Comparison of ENCODE assay signal across 1 cellular context in the genomic region with DNA sequence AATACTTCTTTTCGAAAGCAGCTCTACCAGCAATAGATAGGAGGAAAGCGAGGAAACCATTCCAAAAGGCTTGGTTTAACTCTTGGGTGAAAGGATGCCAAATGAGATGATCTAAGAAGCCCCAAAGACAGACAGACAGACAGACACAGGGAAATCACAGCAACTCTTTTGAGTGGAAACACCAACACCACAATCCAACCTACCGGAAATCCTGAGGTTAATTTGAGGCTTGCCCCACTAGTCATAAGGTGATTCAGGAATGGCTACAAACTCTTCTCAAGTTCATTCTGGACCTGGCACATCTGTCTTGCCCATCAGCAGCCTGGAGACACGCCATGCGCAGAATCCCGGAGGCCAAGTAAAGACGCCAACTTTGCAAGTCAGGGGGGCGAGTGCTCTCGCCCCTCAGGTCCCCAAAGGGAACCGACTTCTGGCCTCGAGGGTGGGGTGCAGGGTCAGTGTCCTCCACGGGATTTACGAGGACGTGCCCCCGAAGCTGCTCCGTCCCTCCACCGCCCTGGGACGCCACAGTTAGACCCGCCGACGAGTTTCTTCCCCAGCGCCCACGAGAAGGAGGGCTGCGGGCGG.
TF ChIP-seq lines count a peak whose summit lies in the region.

No MANE protein-coding gene starts in this region.

TF ChIP-seq in GM23338, 12 proteins besides CTCF, POLR2A, EP300 and RAD21 (continued from another document):
- TF ChIP-seq, protein P1, sequence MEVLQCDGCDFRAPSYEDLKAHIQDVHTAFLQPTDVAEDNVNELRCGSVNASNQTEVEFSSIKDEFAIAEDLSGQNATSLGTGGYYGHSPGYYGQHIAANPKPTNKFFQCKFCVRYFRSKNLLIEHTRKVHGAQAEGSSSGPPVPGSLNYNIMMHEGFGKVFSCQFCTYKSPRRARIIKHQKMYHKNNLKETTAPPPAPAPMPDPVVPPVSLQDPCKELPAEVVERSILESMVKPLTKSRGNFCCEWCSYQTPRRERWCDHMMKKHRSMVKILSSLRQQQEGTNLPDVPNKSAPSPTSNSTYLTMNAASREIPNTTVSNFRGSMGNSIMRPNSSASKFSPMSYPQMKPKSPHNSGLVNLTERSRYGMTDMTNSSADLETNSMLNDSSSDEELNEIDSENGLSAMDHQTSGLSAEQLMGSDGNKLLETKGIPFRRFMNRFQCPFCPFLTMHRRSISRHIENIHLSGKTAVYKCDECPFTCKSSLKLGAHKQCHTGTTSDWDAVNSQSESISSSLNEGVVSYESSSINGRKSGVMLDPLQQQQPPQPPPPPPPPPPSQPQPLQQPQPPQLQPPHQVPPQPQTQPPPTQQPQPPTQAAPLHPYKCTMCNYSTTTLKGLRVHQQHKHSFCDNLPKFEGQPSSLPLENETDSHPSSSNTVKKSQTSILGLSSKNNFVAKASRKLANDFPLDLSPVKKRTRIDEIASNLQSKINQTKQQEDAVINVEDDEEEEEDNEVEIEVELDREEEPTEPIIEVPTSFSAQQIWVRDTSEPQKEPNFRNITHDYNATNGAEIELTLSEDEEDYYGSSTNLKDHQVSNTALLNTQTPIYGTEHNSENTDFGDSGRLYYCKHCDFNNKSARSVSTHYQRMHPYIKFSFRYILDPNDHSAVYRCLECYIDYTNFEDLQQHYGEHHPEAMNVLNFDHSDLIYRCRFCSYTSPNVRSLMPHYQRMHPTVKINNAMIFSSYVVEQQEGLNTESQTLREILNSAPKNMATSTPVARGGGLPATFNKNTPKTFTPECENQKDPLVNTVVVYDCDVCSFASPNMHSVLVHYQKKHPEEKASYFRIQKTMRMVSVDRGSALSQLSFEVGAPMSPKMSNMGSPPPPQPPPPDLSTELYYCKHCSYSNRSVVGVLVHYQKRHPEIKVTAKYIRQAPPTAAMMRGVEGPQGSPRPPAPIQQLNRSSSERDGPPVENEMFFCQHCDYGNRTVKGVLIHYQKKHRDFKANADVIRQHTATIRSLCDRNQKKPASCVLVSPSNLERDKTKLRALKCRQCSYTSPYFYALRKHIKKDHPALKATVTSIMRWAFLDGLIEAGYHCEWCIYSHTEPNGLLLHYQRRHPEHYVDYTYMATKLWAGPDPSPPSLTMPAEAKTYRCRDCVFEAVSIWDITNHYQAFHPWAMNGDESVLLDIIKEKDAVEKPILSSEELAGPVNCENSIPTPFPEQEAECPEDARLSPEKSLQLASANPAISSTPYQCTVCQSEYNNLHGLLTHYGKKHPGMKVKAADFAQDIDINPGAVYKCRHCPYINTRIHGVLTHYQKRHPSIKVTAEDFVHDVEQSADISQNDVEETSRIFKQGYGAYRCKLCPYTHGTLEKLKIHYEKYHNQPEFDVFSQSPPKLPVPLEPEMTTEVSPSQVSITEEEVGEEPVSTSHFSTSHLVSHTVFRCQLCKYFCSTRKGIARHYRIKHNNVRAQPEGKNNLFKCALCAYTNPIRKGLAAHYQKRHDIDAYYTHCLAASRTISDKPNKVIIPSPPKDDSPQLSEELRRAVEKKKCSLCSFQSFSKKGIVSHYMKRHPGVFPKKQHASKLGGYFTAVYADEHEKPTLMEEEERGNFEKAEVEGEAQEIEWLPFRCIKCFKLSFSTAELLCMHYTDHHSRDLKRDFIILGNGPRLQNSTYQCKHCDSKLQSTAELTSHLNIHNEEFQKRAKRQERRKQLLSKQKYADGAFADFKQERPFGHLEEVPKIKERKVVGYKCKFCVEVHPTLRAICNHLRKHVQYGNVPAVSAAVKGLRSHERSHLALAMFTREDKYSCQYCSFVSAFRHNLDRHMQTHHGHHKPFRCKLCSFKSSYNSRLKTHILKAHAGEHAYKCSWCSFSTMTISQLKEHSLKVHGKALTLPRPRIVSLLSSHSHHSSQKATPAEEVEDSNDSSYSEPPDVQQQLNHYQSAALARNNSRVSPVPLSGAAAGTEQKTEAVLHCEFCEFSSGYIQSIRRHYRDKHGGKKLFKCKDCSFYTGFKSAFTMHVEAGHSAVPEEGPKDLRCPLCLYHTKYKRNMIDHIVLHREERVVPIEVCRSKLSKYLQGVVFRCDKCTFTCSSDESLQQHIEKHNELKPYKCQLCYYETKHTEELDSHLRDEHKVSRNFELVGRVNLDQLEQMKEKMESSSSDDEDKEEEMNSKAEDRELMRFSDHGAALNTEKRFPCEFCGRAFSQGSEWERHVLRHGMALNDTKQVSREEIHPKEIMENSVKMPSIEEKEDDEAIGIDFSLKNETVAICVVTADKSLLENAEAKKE (CRISPR knock-in tag; IDR thresholded peaks at IDR 0.05), result no peak
- TF ChIP-seq ZNF331 (CRISPR knock-in tag; IDR thresholded peaks at IDR 0.05; ENCODE audit: low read depth), result no peak
- TF ChIP-seq, protein P2, sequence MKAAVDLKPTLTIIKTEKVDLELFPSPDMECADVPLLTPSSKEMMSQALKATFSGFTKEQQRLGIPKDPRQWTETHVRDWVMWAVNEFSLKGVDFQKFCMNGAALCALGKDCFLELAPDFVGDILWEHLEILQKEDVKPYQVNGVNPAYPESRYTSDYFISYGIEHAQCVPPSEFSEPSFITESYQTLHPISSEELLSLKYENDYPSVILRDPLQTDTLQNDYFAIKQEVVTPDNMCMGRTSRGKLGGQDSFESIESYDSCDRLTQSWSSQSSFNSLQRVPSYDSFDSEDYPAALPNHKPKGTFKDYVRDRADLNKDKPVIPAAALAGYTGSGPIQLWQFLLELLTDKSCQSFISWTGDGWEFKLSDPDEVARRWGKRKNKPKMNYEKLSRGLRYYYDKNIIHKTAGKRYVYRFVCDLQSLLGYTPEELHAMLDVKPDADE (IDR thresholded peaks at IDR 0.05), result no peak
- no peak for TF ChIP-seq CREB1 (CRISPR knock-in tag; IDR thresholded peaks at IDR 0.05; ENCODE audit: low read depth)
- no peak for TF ChIP-seq EZH2 (IDR thresholded peaks at IDR 0.05; ENCODE audit: low read depth, unreplicated experiment)
- no peak for TF ChIP-seq ZNF114 (CRISPR knock-in tag; IDR thresholded peaks at IDR 0.05)
- TF ChIP-seq JUNB (IDR thresholded peaks at IDR 0.05; ENCODE audit: unreplicated experiment), result no peak
- TF ChIP-seq POLR2AphosphoS5 (IDR thresholded peaks at IDR 0.05; ENCODE audit: low read depth), result no peak
